22 cellular contexts compared by ENCODE assay signal in the genomic region with DNA sequence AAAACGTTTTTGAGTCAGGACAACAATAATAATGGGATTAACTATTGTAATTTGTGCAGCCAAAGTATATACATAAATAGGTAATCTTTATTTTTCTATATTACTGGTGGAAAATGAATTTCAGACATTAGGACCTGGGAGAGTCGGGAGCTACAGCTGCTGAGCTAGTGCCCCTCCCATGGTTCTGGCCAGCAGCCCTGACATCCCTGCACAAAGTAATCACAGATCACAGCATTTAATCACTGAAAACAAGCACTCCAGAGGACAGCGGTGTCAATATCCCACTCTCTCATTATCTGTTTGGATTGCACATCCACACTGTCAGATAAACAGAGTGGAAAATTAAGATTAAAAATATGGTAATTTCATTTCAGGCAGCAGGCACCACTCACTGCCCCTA.
DNase-seq lines count a peak whose midpoint lies in the region; ATAC-seq and TF ChIP-seq lines count a peak whose summit lies in the region.
"Had no signal": no experiment of that assay in that cellular context is flagged by ENCODE, and none has a peak within 500 bp of the region (broad histone marks: within the 10 kb centered on the region; RNA-seq: fewer than 3 reads in every experiment).

No MANE protein-coding gene starts in this region.

- no peaks in the 10 kb centered on the region for H3K9me3 ChIP-seq in HEK293 (ENCODE audit: control insufficient read depth, insufficient read depth, low read depth, low read length)
- no peaks in the 10 kb centered on the region for H3K9me3 ChIP-seq in PC-3 (ENCODE audit: low read length)
- H3K9me3 ChIP-seq: thyroid gland had no signal

- peaks cover 4% of the 10 kb centered on the region for H3K9me3 Mint-ChIP-seq in progenitor cell of endocrine pancreas (ENCODE audit: low read depth)
- H3K9me3 Mint-ChIP-seq: activated CD4-positive, alpha-beta T cell treated with anti-CD3 and anti-CD28 coated beads, Interleukin-2, amount 10 ng/mL, durations not matched to agents 7 days and 5 days; activated naive CD4-positive, alpha-beta T cell treated with anti-CD3 and anti-CD28 coated beads for 36 hours had no signal

- peaks cover 22% of the 10 kb centered on the region for H3K27me3 Mint-ChIP-seq in progenitor cell of endocrine pancreas

- H3K9me2 ChIP-seq in PC-3 (replicated peaks; ENCODE audit: low read length): no peaks in the 10 kb centered on the region

- H3K27ac ChIP-seq in HEK293 (ENCODE audit: extremely low read depth, low read depth, low read length) (no peak overlapping the region), PC-3 (ENCODE audit: low read length) (no peak overlapping the region), brain microvascular endothelial cell (no peak overlapping the region)
- H3K27ac ChIP-seq: RWPE1, thyroid gland had no signal

- H3K27me3 ChIP-seq in PC-3 (ENCODE audit: low read length) (no peaks in the 10 kb centered on the region), brain microvascular endothelial cell (replicated peaks) (peaks cover 22% of the 10 kb centered on the region)

- no peaks in the 10 kb centered on the region for H3K79me2 ChIP-seq in PC-3 (ENCODE audit: low read length)

- peak overlapping the region; percentile 92; the same call in 1 of the 2 replicates for H2AFZ ChIP-seq in PC-3 (ENCODE audit: low read length)

- in situ Hi-C loops in brain microvascular endothelial cell (cut with HindIII; ENCODE audit: low pct_ligation_motif_present, low sequenced_read_pairs): no loop called here

- H3K36me3 ChIP-seq in HEK293 (ENCODE audit: control insufficient read depth in 2 of 2, insufficient read depth in 1 of 2, low read length in 2 of 2): no peaks in the 10 kb centered on the region
- H3K36me3 ChIP-seq in PC-3 (ENCODE audit: low read depth, low read length): no peaks in the 10 kb centered on the region
- H3K36me3 ChIP-seq in brain microvascular endothelial cell (replicated peaks): no peaks in the 10 kb centered on the region
- H3K36me3 ChIP-seq: thyroid gland had no signal

- BruUV-seq in PC-3 (replicated peaks; lab: Mats Ljungman, UMichigan): no TSS peak

- H3K4me1 Mint-ChIP-seq in progenitor cell of endocrine pancreas (ENCODE audit: low read depth): peaks cover 18% of the 10 kb centered on the region

- no peaks in the 10 kb centered on the region for H3K4me1 ChIP-seq in HEK293 (ENCODE audit: control insufficient read depth, insufficient read depth, low read length)
- peaks cover 10% of the 10 kb centered on the region; the same call in 1 of the 2 replicates for H3K4me1 ChIP-seq in PC-3 (ENCODE audit: insufficient read depth, low read length)

- 0 out of 2 replicates have a peak overlapping the region, but pooled peaks have one; percentile 82 for H3K4me2 ChIP-seq in PC-3 (ENCODE audit: low read length)

- no peak overlapping the region for H3K27ac Mint-ChIP-seq in progenitor cell of endocrine pancreas
- H3K27ac Mint-ChIP-seq: activated CD4-positive, alpha-beta T cell treated with anti-CD3 and anti-CD28 coated beads, Interleukin-2, amount 10 ng/mL, durations not matched to agents 7 days and 5 days; activated naive CD4-positive, alpha-beta T cell treated with anti-CD3 and anti-CD28 coated beads for 36 hours; naive thymus-derived CD8-positive, alpha-beta T cell had no signal

- intact Hi-C loops in PC-3 (cut with micrococcal nuclease): loop anchor here (5.0 kb wide), 1 partner anchor 254 kb away; the partner anchor contains the start of gene SOX21

- H4K20me1 ChIP-seq in PC-3 (ENCODE audit: low read length): no peaks in the 10 kb centered on the region

- DNase-seq in NCI-H2081 treated with DMSO at 0.1 percent for 48 hours (lab: John Stamatoyannopoulos, UW) (peak; percentile 79), PC-3 (no peak), progenitor cell of endocrine pancreas (ENCODE audit: low spot score, unreplicated experiment) (no peak), brain microvascular endothelial cell (no peak)
- DNase-seq: activated CD4-positive, alpha-beta T cell treated with anti-CD3 and anti-CD28 coated beads, Interleukin-2, amount 10 ng/mL, durations not matched to agents 7 days and 5 days; activated CD8-positive, alpha-beta memory T cell treated with anti-CD3 and anti-CD28 coated beads, Interleukin-2, amount 50 U/mL, for 48 hours; activated naive CD4-positive, alpha-beta T cell treated with anti-CD3 and anti-CD28 coated beads for 36 hours; cerebellar nuclear complex; effector CD4-positive, alpha-beta T cell; H7; mesendoderm; naive thymus-derived CD8-positive, alpha-beta T cell; NCI-H187; stimulated activated CD4-positive, alpha-beta T cell treated with anti-CD3 and anti-CD28 coated beads, Interleukin-2, amount 100 ng/mL, for 24 hours; stimulated activated naive CD4-positive, alpha-beta T cell treated with Interleukin-2 at 50 U/mL for 16 hours; thyroid gland had no signal

- POLR2A ChIA-PET in HEK293 (lab: Yijun Ruan, JAX) (no interaction called here), PC-3 (lab: Charles Lee; ENCODE audit: unreplicated experiment) (no interaction called here)

- no peak for TF ChIP-seq CTCF in HEK293 (tag by site-specific recombination; IDR thresholded peaks at IDR 0.05)
- TF ChIP-seq CTCF in PC-3 (conservative IDR thresholded peaks at IDR 0.05; ENCODE audit: low read depth, low read length): no peak
- no peak for TF ChIP-seq CTCF in progenitor cell of endocrine pancreas (IDR thresholded peaks at IDR 0.05; ENCODE audit: unreplicated experiment)
- no peak for TF ChIP-seq CTCF in brain microvascular endothelial cell (IDR thresholded peaks at IDR 0.05; ENCODE audit: low read depth, low read length, missing control alignments)

- peak overlapping the region; percentile 63 for H3K4me3 Mint-ChIP-seq in progenitor cell of endocrine pancreas (ENCODE audit: low read depth)
- H3K4me3 Mint-ChIP-seq: activated CD4-positive, alpha-beta T cell treated with anti-CD3 and anti-CD28 coated beads, Interleukin-2, amount 10 ng/mL, durations not matched to agents 7 days and 5 days; activated naive CD4-positive, alpha-beta T cell treated with anti-CD3 and anti-CD28 coated beads for 36 hours had no signal

- no peak overlapping the region for H3K9ac ChIP-seq in PC-3 (ENCODE audit: low read length)

- H3F3A ChIP-seq in PC-3 (ENCODE audit: low read length, unreplicated experiment): no peaks in the 10 kb centered on the region

- CTCF ChIA-PET in HEK293 (lab: Yijun Ruan, JAX): interaction anchor here (0.6 to 0.7 kb wide), 2 partner anchors 277 to 425 kb away, joined by 3 to 5 read pairs; no protein-coding TSS in a partner anchor
- CTCF ChIA-PET in PC-3 (lab: Charles Lee): interaction anchor here (1.3 to 1.5 kb wide), 3 partner anchors 22 to 307 kb away, joined by 3 to 4 read pairs (median 3); no protein-coding TSS in a partner anchor

- ATAC-seq in PC-3: no peak
- no peak for ATAC-seq in HG03521 (IDR thresholded peaks at IDR 0.05; ENCODE audit: unreplicated experiment)
- no peak for ATAC-seq in GM21723 (IDR thresholded peaks at IDR 0.05; ENCODE audit: unreplicated experiment)
- ATAC-seq: esophagus mucosa; HepG2; naive thymus-derived CD8-positive, alpha-beta T cell had no signal

- no peak overlapping the region for H3K4me3 ChIP-seq in HEK293 (ENCODE audit: low read depth, low read length)
- 0 out of 2 replicates have a peak overlapping the region, but pooled peaks have one; percentile 66 for H3K4me3 ChIP-seq in PC-3 (ENCODE audit: low read length)
- H3K4me3 ChIP-seq in brain microvascular endothelial cell (ENCODE audit: low read depth, low read length): no peak overlapping the region
- H3K4me3 ChIP-seq: thyroid gland had no signal

- H3K36me3 Mint-ChIP-seq in progenitor cell of endocrine pancreas (ENCODE audit: insufficient read depth): no peaks in the 10 kb centered on the region

TF ChIP-seq in HEK293, 187 proteins besides CTCF, POLR2A, EP300 and RAD21:
- TF ChIP-seq ZNF335 (tag by site-specific recombination; conservative IDR thresholded peaks at IDR 0.05): peak; percentile 67
- no peak for TF ChIP-seq ZBTB1 (tag by site-specific recombination; IDR thresholded peaks at IDR 0.05)
TF ChIP-seq in HEK293: peak in this region for 1.
